Comparison of ENCODE assay signal across 8 cellular contexts in the genomic region with DNA sequence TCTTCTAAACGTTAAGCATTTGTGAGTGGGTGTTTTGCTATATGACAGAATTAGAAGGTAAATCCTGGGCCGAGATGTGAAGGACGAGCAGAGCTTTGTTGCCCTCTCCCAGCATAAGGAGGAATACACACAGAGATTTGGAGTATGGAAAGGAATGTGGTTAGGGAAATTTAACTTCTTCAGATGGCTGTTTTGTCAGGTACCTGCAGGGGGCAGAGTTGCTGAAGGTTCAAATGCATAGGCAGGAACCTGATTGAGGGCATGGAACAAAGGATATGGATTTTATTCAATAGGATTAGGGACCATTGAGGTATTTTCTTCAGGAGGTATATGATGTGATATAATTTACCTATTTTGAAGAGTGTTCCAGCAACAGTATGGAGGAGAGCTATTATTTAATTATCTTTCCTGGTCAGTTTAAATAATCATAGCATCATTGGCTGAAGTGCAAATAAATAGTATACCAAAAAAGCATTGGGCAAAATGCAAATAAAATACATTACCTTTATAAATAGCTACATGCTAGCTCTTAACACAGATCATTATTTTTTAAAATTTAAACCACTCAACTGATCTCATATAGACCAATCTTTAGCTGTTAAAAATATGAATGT.
A peak's percentile ranks its signal among the peaks of the same experiment; 100 is the strongest.
DNase-seq lines count a peak whose midpoint lies in the region; ATAC-seq, FAIRE-seq and TF ChIP-seq lines count a peak whose summit lies in the region.

No MANE protein-coding gene starts in this region.

- WGBS in pancreas, 2 donors = 27 to 37% methylated on average over 3 of the region's 3 CpGs

- H3K27ac Mint-ChIP-seq in endothelial cell (ENCODE audit: unreplicated experiment) = no peak overlapping the region
- no peak overlapping the region for H3K27ac Mint-ChIP-seq in activated T-helper 2 cell treated with anti-CD3 and anti-CD28 coated beads, Interferon-gamma antibody, Interleukin-2, Interleukin-4, amounts not matched to agents 10 μg/mL and 5 μg/mL and 100 μg/mL, durations not matched to agents 14 hours and 24 hours and 36 hours

- DNase-seq in OCI-LY7 (ENCODE audit: low spot score) (peak; percentile 41), endothelial cell (ENCODE audit: low spot score) (peak; percentile 61), pancreas (peak in 2 of 6 donors; percentile 7 to 21)
- no peak for DNase-seq in activated T-helper 2 cell treated with anti-CD3 and anti-CD28 coated beads, Interferon-gamma antibody, Interleukin-2, Interleukin-4, amounts not matched to agents 10 μg/mL and 5 μg/mL and 100 μg/mL, durations not matched to agents 14 hours and 24 hours and 36 hours (ENCODE audit: low spot score)

- H3K4me3 Mint-ChIP-seq in endothelial cell (ENCODE audit: unreplicated experiment) = no peak overlapping the region
- no peak overlapping the region for H3K4me3 Mint-ChIP-seq in activated T-helper 2 cell treated with anti-CD3 and anti-CD28 coated beads, Interferon-gamma antibody, Interleukin-2, Interleukin-4, amounts not matched to agents 10 μg/mL and 5 μg/mL and 100 μg/mL, durations not matched to agents 14 hours and 24 hours and 36 hours (ENCODE audit: low read depth)

- H3K9me3 Mint-ChIP-seq in endothelial cell (ENCODE audit: unreplicated experiment) = no peaks in the 10 kb centered on the region
- H3K9me3 Mint-ChIP-seq in activated T-helper 2 cell treated with anti-CD3 and anti-CD28 coated beads, Interferon-gamma antibody, Interleukin-2, Interleukin-4, amounts not matched to agents 10 μg/mL and 5 μg/mL and 100 μg/mL, durations not matched to agents 14 hours and 24 hours and 36 hours = no peaks in the 10 kb centered on the region

- H3K4me2 ChIP-seq in OCI-LY7 (ENCODE audit: low read length) = no peak overlapping the region

- no peaks in the 10 kb centered on the region for H3K79me2 ChIP-seq in OCI-LY7 (ENCODE audit: insufficient read depth, low read depth, low read length)

- no peaks in the 10 kb centered on the region for H4K20me1 ChIP-seq in OCI-LY7 (ENCODE audit: insufficient read depth, low read length)

- intact Hi-C loops in OCI-LY7 (cut with micrococcal nuclease; ENCODE audit: unreplicated experiment) (no loop called here), pancreas (cut with DNase I) (no loop called here)
- intact Hi-C loops in activated T-helper 2 cell treated with anti-CD3 and anti-CD28 coated beads, Interferon-gamma antibody, Interleukin-2, Interleukin-4, amounts not matched to agents 10 μg/mL and 5 μg/mL and 100 μg/mL, durations not matched to agents 14 hours and 24 hours and 36 hours (cut with micrococcal nuclease) = loop anchor here (1.0 kb wide), 1 partner anchor 290 kb away; no protein-coding TSS in a partner anchor

- peak; percentile 81 for TF ChIP-seq CTCF in C4-2B (conservative IDR thresholded peaks at IDR 0.05)
- TF ChIP-seq CTCF in OCI-LY7 (conservative IDR thresholded peaks at IDR 0.05; ENCODE audit: low read length) = peak; percentile 86
- peak; percentile 82 for TF ChIP-seq CTCF in endothelial cell (IDR thresholded peaks at IDR 0.05; ENCODE audit: unreplicated experiment)
- TF ChIP-seq CTCF in pancreas (IDR thresholded peaks at IDR 0.05) = peak in 3 of 4 donors; percentile 26 to 62 (median 40)

- no peaks in the 10 kb centered on the region for H3K4me1 Mint-ChIP-seq in endothelial cell (ENCODE audit: unreplicated experiment)
- no peaks in the 10 kb centered on the region for H3K4me1 Mint-ChIP-seq in activated T-helper 2 cell treated with anti-CD3 and anti-CD28 coated beads, Interferon-gamma antibody, Interleukin-2, Interleukin-4, amounts not matched to agents 10 μg/mL and 5 μg/mL and 100 μg/mL, durations not matched to agents 14 hours and 24 hours and 36 hours (ENCODE audit: low read depth)

- POLR2A ChIA-PET in OCI-LY7 (lab: Charles Lee) = interaction anchor here (0.5 kb wide), 1 partner anchor 283 kb away, joined by 3 read pairs; no protein-coding TSS in a partner anchor

- no peaks in the 10 kb centered on the region for H3K9me3 ChIP-seq in OCI-LY7 (ENCODE audit: low read length)
- H3K9me3 ChIP-seq in pancreas = no peaks in the 10 kb centered on the region

- H3K27me3 Mint-ChIP-seq in endothelial cell (ENCODE audit: unreplicated experiment) = no peaks in the 10 kb centered on the region
- H3K27me3 Mint-ChIP-seq in activated T-helper 2 cell treated with anti-CD3 and anti-CD28 coated beads, Interferon-gamma antibody, Interleukin-2, Interleukin-4, amounts not matched to agents 10 μg/mL and 5 μg/mL and 100 μg/mL, durations not matched to agents 14 hours and 24 hours and 36 hours (ENCODE audit: low read depth) = no peaks in the 10 kb centered on the region

- ATAC-seq in GM18519 (IDR thresholded peaks at IDR 0.05; ENCODE audit: low FRiP score, unreplicated experiment) = peak; percentile 66
- peak; percentile 61 for ATAC-seq in HG03460 (IDR thresholded peaks at IDR 0.05; ENCODE audit: unreplicated experiment)
- ATAC-seq in pancreas = peak; percentile 48 to 74 (median 51)
- no peak for ATAC-seq in GM19397 (IDR thresholded peaks at IDR 0.05; ENCODE audit: unreplicated experiment)

- no TSS peak for BruUV-seq in OCI-LY7 (replicated peaks; lab: Mats Ljungman, UMichigan)

- CTCF ChIA-PET in OCI-LY7 (lab: Charles Lee; ENCODE audit: unreplicated experiment) = no interaction called here

- no peak overlapping the region for H3K27ac ChIP-seq in C4-2B
- H3K27ac ChIP-seq in OCI-LY7 (ENCODE audit: low read depth, low read length, poor library complexity, severe bottlenecking) = no peak overlapping the region
- H3K27ac ChIP-seq in pancreas = no peak overlapping the region

- FAIRE-seq in pancreas (lab: Jason Lieb, UNC) = no peak

- H3K9me2 ChIP-seq in OCI-LY7 (ENCODE audit: insufficient read depth, low read length) = no peaks in the 10 kb centered on the region

- no peak overlapping the region for H3K4me3 ChIP-seq in OCI-LY7 (ENCODE audit: low read depth, low read length, poor library complexity, severe bottlenecking)
- H3K4me3 ChIP-seq in pancreas = no peak overlapping the region

- peaks cover 0 to 3% (median 0%) of the 10 kb centered on the region in 4 donors for H3K27me3 ChIP-seq in pancreas

- H3K4me1 ChIP-seq in OCI-LY7 (ENCODE audit: insufficient read depth, low read length, poor library complexity, severe bottlenecking) (no peaks in the 10 kb centered on the region), pancreas (no peaks in the 10 kb centered on the region)

- H3K36me3 Mint-ChIP-seq in endothelial cell (ENCODE audit: low read depth, unreplicated experiment) = no peaks in the 10 kb centered on the region
- H3K36me3 Mint-ChIP-seq in activated T-helper 2 cell treated with anti-CD3 and anti-CD28 coated beads, Interferon-gamma antibody, Interleukin-2, Interleukin-4, amounts not matched to agents 10 μg/mL and 5 μg/mL and 100 μg/mL, durations not matched to agents 14 hours and 24 hours and 36 hours (ENCODE audit: low read depth) = no peaks in the 10 kb centered on the region

- H3K36me3 ChIP-seq in OCI-LY7 (ENCODE audit: insufficient read depth, low read length) (no peaks in the 10 kb centered on the region), pancreas (no peaks in the 10 kb centered on the region)

- H2AFZ ChIP-seq in OCI-LY7 (ENCODE audit: low read length) = no peak overlapping the region
